In genomic region chr10:80133221-80133620, GRCh38 we compare ENCODE assay signal across 11 cellular contexts. TPM values are rescaled to one million over a fixed set of nuclear protein-coding genes. Genes with fewer than 3 reads are reported as not detected.
DNase-seq lines count a peak whose midpoint lies in the region; ATAC-seq and TF ChIP-seq lines count a peak whose summit lies in the region.
"Had no signal": no experiment of that assay in that cellular context is flagged by ENCODE, and none has a peak within 500 bp of the region (broad histone marks: within the 10 kb centered on the region; RNA-seq: fewer than 3 reads in every experiment).

No MANE protein-coding gene starts in this region.

- ATAC-seq in lower lobe of right lung (peak in 1 of 2 donors; percentile 34), HG03460 (IDR thresholded peaks at IDR 0.05; ENCODE audit: unreplicated experiment) (no peak), natural killer cell (no peak)

- H3K27ac Mint-ChIP-seq in endodermal cell (no peak overlapping the region), natural killer cell (no peak overlapping the region)
- H3K27ac Mint-ChIP-seq in activated CD4-positive, alpha-beta T cell treated with anti-CD3 and anti-CD28 coated beads, Interleukin-2, amount 10 ng/mL, durations not matched to agents 7 days and 5 days = no peak overlapping the region

- POLR2A ChIA-PET in activated CD4-positive, alpha-beta T cell treated with anti-CD3 and anti-CD28 coated beads, Interleukin-2, amount 10 ng/mL, durations not matched to agents 7 days and 5 days (lab: Charles Lee) = no interaction called here

- no peaks in the 10 kb centered on the region for H3K4me1 ChIP-seq in endodermal cell (ENCODE audit: control insufficient read depth, insufficient read depth, low read length)
- peaks cover 24% of the 10 kb centered on the region for H3K4me1 ChIP-seq in lower lobe of right lung
- H3K4me1 ChIP-seq in subcutaneous abdominal adipose tissue (ENCODE audit: control insufficient read depth in 5 of 5, insufficient read depth in 5 of 5, low read length in 5 of 5) = peaks cover 12 to 67% (median 52%) of the 10 kb centered on the region in 5 donors

- no peaks in the 10 kb centered on the region for H3K36me3 Mint-ChIP-seq in endodermal cell (ENCODE audit: low read depth)
- H3K36me3 Mint-ChIP-seq in activated CD4-positive, alpha-beta T cell treated with anti-CD3 and anti-CD28 coated beads, Interleukin-2, amount 10 ng/mL, durations not matched to agents 7 days and 5 days (ENCODE audit: low read depth) = no peaks in the 10 kb centered on the region
- H3K36me3 Mint-ChIP-seq in natural killer cell = no peaks in the 10 kb centered on the region

- peaks cover 26% of the 10 kb centered on the region for H3K27me3 Mint-ChIP-seq in endodermal cell (ENCODE audit: insufficient read depth)
- H3K27me3 Mint-ChIP-seq in activated CD4-positive, alpha-beta T cell treated with anti-CD3 and anti-CD28 coated beads, Interleukin-2, amount 10 ng/mL, durations not matched to agents 7 days and 5 days = peaks cover 27% of the 10 kb centered on the region
- H3K27me3 Mint-ChIP-seq in natural killer cell (ENCODE audit: low read depth in 2 of 2) = peaks cover 22 to 39% of the 10 kb centered on the region in 2 donors

- H3K4me3 Mint-ChIP-seq in endodermal cell (peak overlapping the region; percentile 60), natural killer cell (no peak overlapping the region)
- H3K4me3 Mint-ChIP-seq in activated CD4-positive, alpha-beta T cell treated with anti-CD3 and anti-CD28 coated beads, Interleukin-2, amount 10 ng/mL, durations not matched to agents 7 days and 5 days = no peak overlapping the region

- H3K9me3 Mint-ChIP-seq in endodermal cell = no peaks in the 10 kb centered on the region
- no peaks in the 10 kb centered on the region for H3K9me3 Mint-ChIP-seq in activated CD4-positive, alpha-beta T cell treated with anti-CD3 and anti-CD28 coated beads, Interleukin-2, amount 10 ng/mL, durations not matched to agents 7 days and 5 days
- no peaks in the 10 kb centered on the region for H3K9me3 Mint-ChIP-seq in natural killer cell

- peak overlapping the region; percentile 47 for H3K4me3 ChIP-seq in MG63
- peak overlapping the region; percentile 80 for H3K4me3 ChIP-seq in endodermal cell (ENCODE audit: low read length)
- H3K4me3 ChIP-seq in lower lobe of right lung = peak overlapping the region; percentile 48
- H3K4me3 ChIP-seq in subcutaneous abdominal adipose tissue (ENCODE audit: low read depth in 1 of 5, low read length in 5 of 5) = peak overlapping the region; percentile 74 to 93 (median 78)

- H3K4me1 Mint-ChIP-seq in endodermal cell (peaks cover 17% of the 10 kb centered on the region), natural killer cell (no peaks in the 10 kb centered on the region)
- H3K4me1 Mint-ChIP-seq in activated CD4-positive, alpha-beta T cell treated with anti-CD3 and anti-CD28 coated beads, Interleukin-2, amount 10 ng/mL, durations not matched to agents 7 days and 5 days = peaks cover 3% of the 10 kb centered on the region

- 80 to 88% methylated on average over 1 to 6 of the region's 6 CpGs for WGBS in endodermal cell (ENCODE audit: insufficient coverage in 1 of 2, insufficient read length in 1 of 2), 2 experiments

- H3K27me3 ChIP-seq in MG63 (no peaks in the 10 kb centered on the region), endodermal cell (ENCODE audit: control insufficient read depth, insufficient read depth, low read length, poor library complexity, severe bottlenecking) (peaks cover 13% of the 10 kb centered on the region), lower lobe of right lung (ENCODE audit: low read depth) (peaks cover 22% of the 10 kb centered on the region), subcutaneous abdominal adipose tissue (ENCODE audit: control insufficient read depth in 5 of 5, insufficient read depth in 4 of 5, low read length in 5 of 5) (no peaks in the 10 kb centered on the region)
- H3K27me3 ChIP-seq: ovary had no signal

- H3K9ac ChIP-seq in endodermal cell (ENCODE audit: extremely low read depth, low read length, poor library complexity, severe bottlenecking) (peak overlapping the region; percentile 89), subcutaneous abdominal adipose tissue (ENCODE audit: low read length in 5 of 5) (peak overlapping the region; percentile 67 to 90 (median 77))

- H3K27ac ChIP-seq in endodermal cell (ENCODE audit: low read depth, low read length) = no peak overlapping the region
- peak overlapping the region; percentile 77 for H3K27ac ChIP-seq in lower lobe of right lung
- H3K27ac ChIP-seq in subcutaneous abdominal adipose tissue (ENCODE audit: low read depth, low read length) = peak overlapping the region; percentile 92

- H3K9me3 ChIP-seq in MG63 = no peaks in the 10 kb centered on the region
- no peaks in the 10 kb centered on the region for H3K9me3 ChIP-seq in endodermal cell (ENCODE audit: control insufficient read depth, low read length)
- H3K9me3 ChIP-seq in lower lobe of right lung = no peaks in the 10 kb centered on the region
- H3K9me3 ChIP-seq in subcutaneous abdominal adipose tissue (ENCODE audit: control insufficient read depth in 5 of 5, low read length in 5 of 5) = no peaks in the 10 kb centered on the region
- H3K9me3 ChIP-seq: ovary had no signal

- DNase-seq in MG63 (peak; percentile 49), endodermal cell (peak; percentile 65), lower lobe of right lung (no peak), natural killer cell (no peak), SHP77 treated with DMSO at 0.1 percent for 48 hours (lab: John Stamatoyannopoulos, UW) (no peak)
- DNase-seq in activated CD4-positive, alpha-beta T cell treated with anti-CD3 and anti-CD28 coated beads, Interleukin-2, amount 10 ng/mL, durations not matched to agents 7 days and 5 days = no peak
- DNase-seq: Karpas-422, NCI-H510A had no signal

- no peak for TF ChIP-seq CTCF in endodermal cell (conservative IDR thresholded peaks at IDR 0.05)
- no peak for TF ChIP-seq CTCF in lower lobe of right lung (IDR thresholded peaks at IDR 0.05)
- no peak for TF ChIP-seq CTCF in natural killer cell (IDR thresholded peaks at IDR 0.05)

- H3K36me3 ChIP-seq in MG63 = no peaks in the 10 kb centered on the region
- H3K36me3 ChIP-seq in endodermal cell (ENCODE audit: control insufficient read depth, insufficient read depth, low read length) = no peaks in the 10 kb centered on the region
- H3K36me3 ChIP-seq in lower lobe of right lung = no peaks in the 10 kb centered on the region
- no peaks in the 10 kb centered on the region for H3K36me3 ChIP-seq in subcutaneous abdominal adipose tissue (ENCODE audit: control insufficient read depth in 5 of 5, insufficient read depth in 5 of 5, low read length in 5 of 5)
- H3K36me3 ChIP-seq: ovary had no signal

- intact Hi-C loops in lower lobe of right lung (cut with DNase I) = no loop called here
- intact Hi-C loops in natural killer cell (cut with micrococcal nuclease) = no loop called here

- CTCF ChIA-PET in activated CD4-positive, alpha-beta T cell treated with anti-CD3 and anti-CD28 coated beads, Interleukin-2, amount 10 ng/mL, durations not matched to agents 7 days and 5 days (lab: Charles Lee) = interaction anchor here (0.7 to 1.2 kb wide), 2 partner anchors 11 to 288 kb away, joined by 3 to 7 read pairs; no protein-coding TSS in a partner anchor

RNA-seq across cellular contexts. Expression of gene PLAC9, which starts 0.7 kb away (rescaled TPM):
- total RNA-seq in MG63 (2014; rRNA removed; shearing (Covaris generic); ENCODE audit: low replicate concordance) = 2.8 and 3.8 TPM in 2 replicates
- 10 to 100 TPM in 1 of 2 donors, 1 to 10 TPM in 1; 8.4 to 14.9 TPM for total RNA-seq in endodermal cell
- 4.3 TPM for polyA plus RNA-seq in endodermal cell (2013, experiment 1 of 2)
- polyA plus RNA-seq in endodermal cell (2013, experiment 2 of 2) = 6.5 TPM
- 38.0 TPM for total RNA-seq in lower lobe of right lung
- total RNA-seq in activated CD4-positive, alpha-beta T cell treated with anti-CD3 and anti-CD28 coated beads, Interleukin-2, amount 10 ng/mL, durations not matched to agents 7 days and 5 days = not detected
- not detected for total RNA-seq in natural killer cell

RNA-seq across cellular contexts. Expression of gene TMEM254, which starts 54.8 kb away (rescaled TPM):
- 5.4 and 9.2 TPM in 2 replicates for total RNA-seq in MG63 (2014; rRNA removed; shearing (Covaris generic); ENCODE audit: low replicate concordance)
- total RNA-seq in endodermal cell (10 to 100 TPM; 31.5 to 31.9 TPM), lower lobe of right lung (18.6 TPM), natural killer cell (10 to 100 TPM in 2 of 3 donors, 1 to 10 TPM in 1; 7.1 to 11.1 (median 10.3) TPM)
- polyA plus RNA-seq in endodermal cell (2013, experiment 1 of 2) = 47.5 TPM
- polyA plus RNA-seq in endodermal cell (2013, experiment 2 of 2) = 45.7 TPM
- 10 to 100 TPM; 13.6 to 20.4 TPM for total RNA-seq in activated CD4-positive, alpha-beta T cell treated with anti-CD3 and anti-CD28 coated beads, Interleukin-2, amount 10 ng/mL, durations not matched to agents 7 days and 5 days

Comparison
In these comparisons a context has a peak if more than half of its experiments do, and no peak if none do; other contexts are left out.
1. DNase-seq: peak in MG63 (single experiment) and endodermal cell (single experiment); none in lower lobe of right lung (single experiment), activated CD4-positive, alpha-beta T cell treated with anti-CD3 and anti-CD28 coated beads, Interleukin-2, amount 10 ng/mL, durations not matched to agents 7 days and 5 days (single experiment), natural killer cell (single experiment) and SHP77 treated with DMSO at 0.1 percent for 48 hours (single experiment).
2. Peak in every context shown above with its lines, with median percentiles within 50 percentile points of each other: H3K4me3 ChIP-seq.